In genomic region chr20:10667560-10668167, GRCh38 we compare ENCODE assay signal across 11 cellular contexts. TPM values are rescaled to one million over a fixed set of nuclear protein-coding genes. Genes with fewer than 3 reads are reported as not detected.
DNase-seq lines count a peak whose midpoint lies in the region; ATAC-seq and TF ChIP-seq lines count a peak whose summit lies in the region.
"Had no signal": no experiment of that assay in that cellular context is flagged by ENCODE, and none has a peak within 500 bp of the region (broad histone marks: within the 10 kb centered on the region; RNA-seq: fewer than 3 reads in every experiment).

No MANE protein-coding gene starts in this region.

- intact Hi-C loops in heart right ventricle (cut with DNase I) = loop anchor here in 4 of 10 donors (5.0 to 10.0 kb wide), 2 partner anchors 110 to 113 kb away; no protein-coding TSS in a partner anchor
- intact Hi-C loops in cardiac septum (cut with DNase I) = loop anchor here (10.0 kb wide), 1 partner anchor 193 kb away; no protein-coding TSS in a partner anchor
- intact Hi-C loops in aorta (cut with DNase I) = loop anchor here (2.0 to 5.0 kb wide), 4 partner anchors 63 to 200 kb away; no protein-coding TSS in a partner anchor

- DNase-seq in heart right ventricle (no peak), cardiac septum (ENCODE audit: low spot score) (no peak), nephron progenitor cell (no peak), aorta (no peak), caudate nucleus (lab: John Stamatoyannopoulos, UW) (no peak), NCI-H2081 treated with DMSO at 0.1 percent for 48 hours (lab: John Stamatoyannopoulos, UW) (no peak)

- ATAC-seq in heart right ventricle = no peak
- no peak for ATAC-seq in aorta (ENCODE audit: low FRiP score)
- ATAC-seq in GM21529 (IDR thresholded peaks at IDR 0.05; ENCODE audit: unreplicated experiment) = no peak
- ATAC-seq: activated CD4-positive, CD25-positive, alpha-beta regulatory T cell treated with anti-CD3 and anti-CD28 coated beads, Interleukin-2, amount 50 U/mL, for 24 hours; activated T-helper 17 cell treated with anti-CD3 and anti-CD28 coated beads, Interleukin-2, amount 50 U/mL, for 72 hours had no signal

- peaks cover 49% of the 10 kb centered on the region for H3K36me3 Mint-ChIP-seq in nephron progenitor cell (ENCODE audit: low read depth)

- WGBS in heart right ventricle, 2 donors = 87 to 88% methylated on average over 6 of the region's 6 CpGs
- 15 to 18% methylated on average over 6 of the region's 6 CpGs for WGBS in aorta, 2 donors

- no peaks in the 10 kb centered on the region for H3K9me3 Mint-ChIP-seq in nephron progenitor cell
- H3K9me3 Mint-ChIP-seq: activated T-helper 17 cell treated with anti-CD3 and anti-CD28 coated beads, Interleukin-2, amount 50 U/mL, for 72 hours had no signal

- H3K4me3 Mint-ChIP-seq in nephron progenitor cell = peak overlapping the region; percentile 70
- H3K4me3 Mint-ChIP-seq: activated T-helper 17 cell treated with anti-CD3 and anti-CD28 coated beads, Interleukin-2, amount 50 U/mL, for 72 hours had no signal

- TF ChIP-seq CTCF in heart right ventricle (IDR thresholded peaks at IDR 0.05) = no peak
- TF ChIP-seq CTCF in nephron progenitor cell (IDR thresholded peaks at IDR 0.05) = no peak

- peaks cover 90% of the 10 kb centered on the region for H3K4me1 Mint-ChIP-seq in nephron progenitor cell

- peak overlapping the region; percentile 19 for H3K27ac Mint-ChIP-seq in nephron progenitor cell
- H3K27ac Mint-ChIP-seq: activated T-helper 17 cell treated with anti-CD3 and anti-CD28 coated beads, Interleukin-2, amount 50 U/mL, for 72 hours had no signal

- H3K36me3 ChIP-seq in heart right ventricle (peaks cover 0 to 67% (median 0%) of the 10 kb centered on the region in 9 donors), aorta (ENCODE audit: control insufficient read depth in 1 of 2, insufficient read depth in 2 of 2, low read length in 1 of 2) (peaks cover 0 to 3% of the 10 kb centered on the region in 2 donors)

- H3K4me3 ChIP-seq in heart right ventricle = peak overlapping the region in 8 of 10 donors; percentile 14 to 98 (median 82)
- peak overlapping the region; percentile 7 to 21 for H3K4me3 ChIP-seq in aorta (ENCODE audit: low read length in 2 of 2)
- H3K4me3 ChIP-seq: HAP-1 had no signal

- H3K9me3 ChIP-seq in heart right ventricle = no peaks in the 10 kb centered on the region
- H3K9me3 ChIP-seq in aorta (ENCODE audit: control insufficient read depth, low read length) = no peaks in the 10 kb centered on the region
- H3K9me3 ChIP-seq: HAP-1 had no signal

- H3K4me1 ChIP-seq in heart right ventricle = peaks cover 14 to 83% (median 64%) of the 10 kb centered on the region in 9 donors
- H3K4me1 ChIP-seq in aorta (ENCODE audit: control insufficient read depth in 1 of 2, insufficient read depth in 2 of 2, low read length in 2 of 2) = peaks cover 2 to 11% of the 10 kb centered on the region in 2 donors

- H3K27me3 ChIP-seq in heart right ventricle = no peaks in the 10 kb centered on the region
- H3K27me3 ChIP-seq in aorta (ENCODE audit: control insufficient read depth in 1 of 2, insufficient read depth in 2 of 2, low read length in 1 of 2) = no peaks in the 10 kb centered on the region

- no peaks in the 10 kb centered on the region for H3K27me3 Mint-ChIP-seq in nephron progenitor cell (ENCODE audit: low read depth, poor library complexity)

- peak overlapping the region in 8 of 10 donors; percentile 5 to 82 (median 66) for H3K27ac ChIP-seq in heart right ventricle
- peak overlapping the region; percentile 21 for H3K27ac ChIP-seq in cingulate gyrus (ENCODE audit: low read depth, low read length)
- H3K27ac ChIP-seq in aorta (ENCODE audit: low read depth in 1 of 2, low read length in 2 of 2) = peak overlapping the region; percentile 38 to 97
- H3K27ac ChIP-seq in caudate nucleus (ENCODE audit: low read depth, low read length) = no peak overlapping the region

RNA-seq across cellular contexts. Expression of gene JAG1, which starts 6.1 kb away (rescaled TPM):
- total RNA-seq in heart right ventricle (10 to 100 TPM; 23.0 to 38.2 (median 27.5) TPM), cardiac septum (42.1 TPM), aorta (100 to 1,000 TPM; 133 to 226 TPM)
- polyA plus RNA-seq in heart right ventricle (10 to 100 TPM; 11.1 to 17.9 TPM), aorta (100 to 1,000 TPM in 1 of 2 donors, 10 to 100 TPM in 1; 22.4 to 166 TPM)
